ENCODE assay signal across 21 cellular contexts in genomic region chr13:49512578-49512977, GRCh38.
"Had no signal": no experiment of that assay in that cellular context is flagged by ENCODE, and none has a peak within 500 bp of the region (broad histone marks: within the 10 kb centered on the region; RNA-seq: fewer than 3 reads in every experiment).

No MANE protein-coding gene starts in this region.

- DNase-seq: activated CD4-positive, alpha-beta T cell treated with anti-CD3 and anti-CD28 coated beads for 4 hours; activated gamma-delta T cell; activated naive CD4-positive, alpha-beta T cell treated with anti-CD3 and anti-CD28 coated beads for 36 hours; amniotic stem cell; body of pancreas; central memory CD4-positive, alpha-beta T cell; Karpas-422; MM.1S; NCI-H1105; NCI-H1436; NCI-H1694 treated with DMSO at 0.1 percent for 48 hours; NCI-H2029 treated with DMSO at 0.1 percent for 48 hours; NCI-H345; NCI-H510A; NCI-H526 treated with DMSO at 0.1 percent for 48 hours; NK-92 treated with Interleukin-12 subunit alpha and Interleukin-12 subunit beta, amount 100 ng/mL, for 24 hours; OCI-M1; RPMI8226 had no signal

- H3K4me3 Mint-ChIP-seq: activated naive CD4-positive, alpha-beta T cell treated with anti-CD3 and anti-CD28 coated beads for 36 hours had no signal

- H3K27ac Mint-ChIP-seq: activated naive CD4-positive, alpha-beta T cell treated with anti-CD3 and anti-CD28 coated beads for 36 hours had no signal

- ATAC-seq: activated CD4-positive, CD25-positive, alpha-beta regulatory T cell treated with anti-CD3 and anti-CD28 coated beads, Interleukin-2, amount 50 U/mL, for 24 hours; body of pancreas; Panc1; Right ventricle myocardium inferior had no signal
